In the genomic region with DNA sequence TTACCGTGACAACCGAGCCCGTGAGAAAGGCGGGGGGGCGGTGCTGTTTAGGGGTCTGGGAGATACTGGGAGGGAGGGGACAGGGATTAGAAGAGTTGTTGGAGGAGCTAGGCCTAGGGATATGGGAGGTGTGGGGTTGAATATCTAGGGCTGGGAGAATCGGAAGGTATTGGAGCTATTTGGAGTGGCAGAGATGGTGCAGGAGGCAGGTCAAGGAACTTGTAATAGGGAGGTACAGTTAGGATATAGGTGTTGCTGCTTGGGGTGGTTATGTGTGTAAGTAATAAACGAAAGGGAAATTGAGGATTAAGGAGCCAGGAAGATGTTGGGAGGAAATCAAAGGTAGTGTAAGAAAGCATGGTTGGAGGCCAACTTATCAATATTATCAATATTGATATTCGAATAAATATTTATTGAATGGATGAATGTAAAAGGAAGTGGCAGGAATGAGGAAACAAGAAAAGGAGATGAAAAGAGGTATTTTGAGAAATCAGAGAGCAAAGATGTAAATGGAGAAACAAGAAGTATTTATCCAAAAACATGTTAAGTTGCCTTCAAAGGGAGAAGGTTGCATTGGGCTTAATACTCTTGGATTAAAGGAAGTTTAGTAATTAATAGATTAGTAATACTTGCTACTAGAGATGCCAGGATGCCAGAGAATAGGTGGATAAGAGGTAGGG, we compare ENCODE assay signal across 8 cellular contexts. TPM values are rescaled to one million over a fixed set of nuclear protein-coding genes. Genes with fewer than 3 reads are reported as not detected.
A peak's percentile ranks its signal among the peaks of the same experiment; 100 is the strongest.
DNase-seq lines count a peak whose midpoint lies in the region; ATAC-seq and TF ChIP-seq lines count a peak whose summit lies in the region.

No MANE protein-coding gene starts in this region.

- H3F3A ChIP-seq in PC-3 (ENCODE audit: low read length, unreplicated experiment): no peaks in the 10 kb centered on the region

- CTCF ChIA-PET in PC-3 (lab: Charles Lee): no interaction called here

- no TSS peak for BruUV-seq in PC-3 (replicated peaks; lab: Mats Ljungman, UMichigan)

- no peak for DNase-seq in DND-41
- no peak for DNase-seq in PC-3
- DNase-seq in ovary: peak in 2 of 5 donors; percentile 88
- DNase-seq in GM10266 (ENCODE audit: extremely low spot score): no peak
- DNase-seq in hippocampal formation (lab: John Stamatoyannopoulos, UW): no peak

- H3K9me2 ChIP-seq in PC-3 (replicated peaks; ENCODE audit: low read length): no peaks in the 10 kb centered on the region

- H3K4me3 ChIP-seq in DND-41 (ENCODE audit: low read depth in 1 of 2, low read length in 2 of 2) (peak overlapping the region; percentile 70 to 86), PC-3 (ENCODE audit: low read length) (peak overlapping the region; percentile 70), esophagus (ENCODE audit: low read depth in 1 of 2, low read length in 2 of 2) (peak overlapping the region; percentile 71 to 81), ovary (peak overlapping the region; percentile 60)

- peaks cover 47% of the 10 kb centered on the region for H3K4me1 ChIP-seq in DND-41 (ENCODE audit: insufficient read depth, low read length)
- H3K4me1 ChIP-seq in PC-3 (ENCODE audit: insufficient read depth, low read length): peaks cover 22% of the 10 kb centered on the region
- peaks cover 0 to 2% of the 10 kb centered on the region in 2 donors for H3K4me1 ChIP-seq in esophagus (ENCODE audit: control insufficient read depth in 2 of 2, insufficient read depth in 2 of 2, low read length in 1 of 2)
- peaks cover under 1% of the 10 kb centered on the region for H3K4me1 ChIP-seq in ovary (ENCODE audit: insufficient read depth)

- no peak for TF ChIP-seq EP300 in ovary (IDR thresholded peaks at IDR 0.05)

- H3K9me3 ChIP-seq in DND-41 (ENCODE audit: insufficient read depth, low read length, severe bottlenecking): no peaks in the 10 kb centered on the region
- H3K9me3 ChIP-seq in PC-3 (ENCODE audit: low read length): no peaks in the 10 kb centered on the region
- H3K9me3 ChIP-seq in esophagus (ENCODE audit: control insufficient read depth in 2 of 2, insufficient read depth in 1 of 2, low read depth in 1 of 2, low read length in 1 of 2): no peaks in the 10 kb centered on the region
- H3K9me3 ChIP-seq in ovary: no peaks in the 10 kb centered on the region

- H4K20me1 ChIP-seq in DND-41 (ENCODE audit: insufficient read depth, low read length) (no peaks in the 10 kb centered on the region; the same call in 1 of the 2 replicates), PC-3 (ENCODE audit: low read length) (no peaks in the 10 kb centered on the region)

- H3K4me2 ChIP-seq in DND-41 (ENCODE audit: insufficient read depth, low read length): peak overlapping the region; percentile 91
- H3K4me2 ChIP-seq in PC-3 (ENCODE audit: low read length): peak overlapping the region; percentile 80

- H3K9ac ChIP-seq in DND-41 (ENCODE audit: low read depth, low read length) (peak overlapping the region; percentile 71), PC-3 (ENCODE audit: low read length) (peak overlapping the region; percentile 67)

- H3K27me3 ChIP-seq in DND-41 (ENCODE audit: insufficient read depth, low read length, poor library complexity) (no peaks in the 10 kb centered on the region), PC-3 (ENCODE audit: low read length) (no peaks in the 10 kb centered on the region), esophagus (ENCODE audit: control insufficient read depth in 1 of 2, insufficient read depth in 2 of 2, low read length in 2 of 2) (no peaks in the 10 kb centered on the region), ovary (no peaks in the 10 kb centered on the region)

- POLR2A ChIA-PET in PC-3 (lab: Charles Lee; ENCODE audit: unreplicated experiment): no interaction called here

- H2AFZ ChIP-seq in DND-41 (ENCODE audit: low read depth, low read length) (peak overlapping the region; percentile 87), PC-3 (ENCODE audit: low read length) (peak overlapping the region; percentile 70)

- 9 to 11% methylated on average over 8 of the region's 8 CpGs for WGBS in esophagus, 2 donors
- WGBS in ovary, 3 donors: 8 to 12% (median 9%) methylated on average over 8 of the region's 8 CpGs

- H3K36me3 ChIP-seq in DND-41 (ENCODE audit: insufficient read depth, low read length) (peaks cover 39% of the 10 kb centered on the region), PC-3 (ENCODE audit: low read depth, low read length) (0 out of 2 replicates have a peak, but pooled peaks cover 3% of the 10 kb centered on the region), esophagus (ENCODE audit: control insufficient read depth in 2 of 2, insufficient read depth in 2 of 2, low read length in 1 of 2) (peaks cover 0 to 9% of the 10 kb centered on the region in 2 donors), ovary (no peaks in the 10 kb centered on the region)

- TF ChIP-seq POLR2A in ovary (IDR thresholded peaks at IDR 0.05): no peak

- H3K27ac ChIP-seq in DND-41 (ENCODE audit: low read length): peak overlapping the region; percentile 83
- peak overlapping the region; percentile 24 for H3K27ac ChIP-seq in PC-3 (ENCODE audit: low read length)
- H3K27ac ChIP-seq in esophagus (ENCODE audit: low read depth in 2 of 2, low read length in 1 of 2): peak overlapping the region; percentile 88 to 99
- H3K27ac ChIP-seq in ovary: peak overlapping the region in 1 of 2 donors; percentile 78

- intact Hi-C loops in PC-3 (cut with micrococcal nuclease): loop anchor here (2.0 kb wide), 1 partner anchor 35 kb away; no protein-coding TSS in a partner anchor
- intact Hi-C loops in ovary (cut with DNase I): no loop called here

- no peak for ATAC-seq in DND-41 (ENCODE audit: insufficient read depth, low read depth)
- no peak; the same call in 1 of the 2 replicates for ATAC-seq in PC-3
- ATAC-seq in GM21825 (IDR thresholded peaks at IDR 0.05; ENCODE audit: unreplicated experiment): no peak
- ATAC-seq in HG02571 (IDR thresholded peaks at IDR 0.05; ENCODE audit: unreplicated experiment): no peak

- TF ChIP-seq CTCF in DND-41 (IDR thresholded peaks at IDR 0.05; ENCODE audit: borderline replicate concordance, extremely low read depth, low read length, poor library complexity, severe bottlenecking) (no peak), PC-3 (conservative IDR thresholded peaks at IDR 0.05; ENCODE audit: low read depth, low read length) (no peak), ovary (IDR thresholded peaks at IDR 0.05) (no peak), GM10266 (IDR thresholded peaks at IDR 0.05; ENCODE audit: control insufficient read depth, insufficient read depth, low read depth, missing control alignments) (no peak)

- H3K79me2 ChIP-seq in DND-41 (ENCODE audit: insufficient read depth, low read length): peaks cover 30% of the 10 kb centered on the region
- peaks cover 28% of the 10 kb centered on the region for H3K79me2 ChIP-seq in PC-3 (ENCODE audit: low read length)

RNA-seq across cellular contexts. Expression of a gene that starts 0.6 kb away (rescaled TPM):
- 49.5 and 58.8 TPM in 2 replicates for total RNA-seq in PC-3 (2014; rRNA removed)
- polyA plus RNA-seq in esophagus: 10 to 100 TPM; 41.0 to 54.8 TPM
- 10 to 100 TPM; 27.8 to 50.8 (median 43.2) TPM for total RNA-seq in ovary
- 100 to 1,000 TPM in 1 of 2 donors, 10 to 100 TPM in 1; 48.6 to 114 TPM for polyA plus RNA-seq in ovary

RNA-seq across cellular contexts. Expression of a gene that starts 6.5 kb away (rescaled TPM):
- total RNA-seq in PC-3 (2014; rRNA removed): 26.3 and 40.0 TPM in 2 replicates
- 10 to 100 TPM; 22.6 to 48.0 TPM for polyA plus RNA-seq in esophagus
- total RNA-seq in ovary: 10 to 100 TPM; 23.9 to 37.9 (median 28.3) TPM
- polyA plus RNA-seq in ovary: 10 to 100 TPM; 23.1 to 46.6 TPM

RNA-seq across cellular contexts. Expression of a gene that starts 8.0 kb away (rescaled TPM):
- 2.0 and 4.2 TPM in 2 replicates for total RNA-seq in PC-3 (2014; rRNA removed)
- polyA plus RNA-seq in esophagus: 10 to 100 TPM; 11.8 to 15.6 TPM
- total RNA-seq in ovary: 1 to 10 TPM in 3 of 7 donors, under 1 TPM in 3, not detected in 1; 0.28 to 3.1 (median 0.97) TPM
- polyA plus RNA-seq in ovary: 1 to 10 TPM in 1 of 2 donors, under 1 TPM in 1; 0.57 to 1.1 TPM

RNA-seq across cellular contexts. Expression of a gene that starts 45.3 kb away (rescaled TPM):
- 0.11 and 0.52 TPM in 2 replicates for total RNA-seq in PC-3 (2014; rRNA removed)
- polyA plus RNA-seq in esophagus: under 1 TPM; 0.11 to 0.22 TPM
- not detected for total RNA-seq in ovary
- polyA plus RNA-seq in ovary: not detected
